Comparison of ENCODE assay signal across 8 cellular contexts in the genomic region with DNA sequence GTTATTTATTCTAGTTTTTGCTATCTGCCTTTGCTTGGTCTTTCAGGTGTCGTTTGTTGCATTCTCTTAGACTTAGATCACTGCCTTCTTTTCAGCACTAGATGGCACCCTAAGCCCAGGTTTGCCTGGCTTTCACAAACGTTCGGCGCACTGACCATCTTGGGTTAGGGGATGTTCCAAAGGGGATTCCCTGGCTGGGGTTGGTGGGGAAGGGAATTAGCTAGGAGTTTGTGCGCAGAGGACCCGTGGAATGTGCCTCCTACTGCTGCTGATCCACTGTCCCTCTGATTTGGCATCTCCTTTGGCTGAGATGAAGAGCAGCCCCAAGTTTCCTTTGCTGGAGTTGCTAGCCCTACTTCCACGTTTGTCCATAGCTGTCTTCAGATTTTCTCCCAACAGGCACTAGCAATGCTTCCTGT. TPM values are rescaled to one million over a fixed set of nuclear protein-coding genes. Genes with fewer than 3 reads are reported as not detected.
A peak's percentile ranks its signal among the peaks of the same experiment; 100 is the strongest.
DNase-seq lines count a peak whose midpoint lies in the region; ATAC-seq, FAIRE-seq and TF ChIP-seq lines count a peak whose summit lies in the region.

No MANE protein-coding gene starts in this region.

- SMC1A ChIA-PET in GM12878 (lab: Charles Lee; ENCODE audit: uncharacterized antibody, unreplicated experiment): interaction anchor here (0.7 to 3.5 kb wide), 28 partner anchors 9 to 493 kb away, joined by 3 to 45 read pairs (median 4); no protein-coding TSS in a partner anchor

- CTCF ChIA-PET in SK-N-SH (lab: Yijun Ruan, JAX) (interaction anchor here (0.8 to 3.8 kb wide), 23 partner anchors 8 to 349 kb away, joined by 3 to 26 read pairs (median 4); no protein-coding TSS in a partner anchor), GM12878 (lab: Yijun Ruan, JAX) (interaction anchor here (0.6 to 4.4 kb wide), 32 partner anchors 9 to 598 kb away, joined by 3 to 63 read pairs (median 5); no protein-coding TSS in a partner anchor)

- no peaks in the 10 kb centered on the region for H4K20me1 ChIP-seq in SK-N-SH (ENCODE audit: insufficient read depth)
- no peaks in the 10 kb centered on the region for H4K20me1 ChIP-seq in GM12878 (ENCODE audit: control insufficient read depth, insufficient read depth)

- in situ Hi-C loops in GM12878 (cut with MboI): no loop called here

- TF ChIP-seq CTCF in GM20000 (IDR thresholded peaks at IDR 0.05; ENCODE audit: extremely low read depth, missing control alignments) (peak; percentile 75), SK-N-SH (IDR thresholded peaks at IDR 0.05) (peak; percentile 63), GM12878 (IDR thresholded peaks at IDR 0.05 in 2 of 3, conservative IDR thresholded peaks at IDR 0.05 in 1 of 3; ENCODE audit: control insufficient read depth in 2 of 3, extremely low read depth in 1 of 3, insufficient read depth in 1 of 3, low read depth in 3 of 3, low read length in 3 of 3) (peak; percentile 79 to 87 (median 82))

- BruUV-seq in GM12878 (replicated peaks; lab: Mats Ljungman, UMichigan): no TSS peak

- H3K9me2 ChIP-seq in SK-N-SH: no peaks in the 10 kb centered on the region

- H3K27me3 ChIP-seq in SK-N-SH (ENCODE audit: insufficient read depth): no peaks in the 10 kb centered on the region
- H3K27me3 ChIP-seq in GM12878 (replicated peaks in 1 of 2; ENCODE audit: control insufficient read depth in 2 of 2, insufficient read depth in 2 of 2, low read length in 1 of 2): no peaks in the 10 kb centered on the region

- intact Hi-C loops in GM12878 (cut with micrococcal nuclease; ENCODE audit: unreplicated experiment): loop anchor here (1.0 to 5.0 kb wide), 4 partner anchors 30 to 560 kb away; no protein-coding TSS in a partner anchor

- H3K9me3 ChIP-seq in SK-N-SH (peaks cover 12% of the 10 kb centered on the region; the same call in 1 of the 2 replicates), GM12878 (replicated peaks; ENCODE audit: control insufficient read depth, insufficient read depth, low read length) (peaks cover 8% of the 10 kb centered on the region; the same call in 2 of the 3 replicates)

- H3K9ac ChIP-seq in SK-N-SH (no peak overlapping the region), GM12878 (ENCODE audit: control insufficient read depth, insufficient read depth, low read length) (no peak overlapping the region)

- POLR2A ChIA-PET in SK-N-SH (lab: Yijun Ruan, JAX): no interaction called here
- POLR2A ChIA-PET in GM12878 (lab: Charles Lee): no interaction called here

- H3K27ac ChIP-seq in SK-N-SH (ENCODE audit: low read depth in 2 of 2, low read length in 1 of 2): no peak overlapping the region
- no peak overlapping the region for H3K27ac ChIP-seq in GM12878 (ENCODE audit: control insufficient read depth, insufficient read depth)

- peak; percentile 88 for TF ChIP-seq RAD21 in SK-N-SH (IDR thresholded peaks at IDR 0.05; ENCODE audit: low read length)
- peak; percentile 80 for TF ChIP-seq RAD21 in GM12878 (IDR thresholded peaks at IDR 0.05; ENCODE audit: insufficient read depth, low read depth, low read length)

- DNase-seq in COR-L47 (lab: John Stamatoyannopoulos, UW) (peak; percentile 77), GM20000 (ENCODE audit: low spot score) (peak; percentile 24), LoVo (ENCODE audit: low spot score) (peak; percentile 62), SK-N-SH (peak; percentile 48), GM12878 (ENCODE audit: low read depth, low spot score) (peak; percentile 37), iPS-NIHi7 (ENCODE audit: extremely low spot score) (peak; percentile 82)
- peak; percentile 12 to 23 for DNase-seq in stimulated activated CD4-positive, alpha-beta T cell treated with anti-CD3 and anti-CD28 coated beads, Interleukin-2, amount 100 ng/mL, for 48 hours

- peaks cover 12% of the 10 kb centered on the region for H3F3A ChIP-seq in SK-N-SH (replicated peaks; ENCODE audit: insufficient read depth)

- ATAC-seq in GM12878: peak; percentile 93
- ATAC-seq in GM19452 (IDR thresholded peaks at IDR 0.05; ENCODE audit: unreplicated experiment): no peak

- no peak for TF ChIP-seq POLR2A in GM12878 (IDR thresholded peaks at IDR 0.05; ENCODE audit: low read depth, low read length)

- 55% methylated on average over 7 of the region's 7 CpGs for WGBS in SK-N-SH (ENCODE audit: low lambda C conversion rate)
- WGBS in GM12878 (ENCODE audit: insufficient coverage, insufficient replicate concordance, low lambda C conversion rate, missing lambda C conversion rate): 7% methylated on average over 7 of the region's 7 CpGs

- H3K4me1 ChIP-seq in SK-N-SH (ENCODE audit: control insufficient read depth in 1 of 2, insufficient read depth in 2 of 2, low read depth in 1 of 2, low read length in 1 of 2): no peaks in the 10 kb centered on the region
- H3K4me1 ChIP-seq in GM12878 (ENCODE audit: control insufficient read depth, insufficient read depth, low read length): no peaks in the 10 kb centered on the region

- RAD21 ChIA-PET in GM12878 (lab: Charles Lee; ENCODE audit: unreplicated experiment): interaction anchor here (0.6 to 4.1 kb wide), 9 partner anchors 30 to 278 kb away, joined by 3 to 22 read pairs (median 4); no protein-coding TSS in a partner anchor

- no peak overlapping the region; a peak in 1 of 4 replicates for H3K4me3 ChIP-seq in SK-N-SH (ENCODE audit: low read depth in 2 of 2, low read length in 1 of 2)
- no peak overlapping the region for H3K4me3 ChIP-seq in GM12878

- H2AFZ ChIP-seq in SK-N-SH (ENCODE audit: low read depth) (no peak overlapping the region), GM12878 (ENCODE audit: control insufficient read depth, low read depth, low read length) (peak overlapping the region; percentile 31; the same call in 1 of the 2 replicates)

- TF ChIP-seq EP300 in SK-N-SH (IDR thresholded peaks at IDR 0.05; ENCODE audit: borderline replicate concordance in 1 of 2, low read depth in 1 of 2, low read length in 1 of 2): no peak
- TF ChIP-seq EP300 in GM12878 (IDR thresholded peaks at IDR 0.05; ENCODE audit: borderline replicate concordance in 1 of 2, control insufficient read depth in 1 of 2, low read depth in 2 of 2, low read length in 2 of 2): no peak

- H3K36me3 ChIP-seq in SK-N-SH (replicated peaks in 1 of 2; ENCODE audit: control insufficient read depth in 1 of 2, insufficient read depth in 2 of 2, low read length in 1 of 2): peaks cover 0 to 58% of the 10 kb centered on the region in 2 experiments
- no peaks in the 10 kb centered on the region; a peak in 2 of 4 replicates for H3K36me3 ChIP-seq in GM12878 (ENCODE audit: control insufficient read depth in 2 of 2, insufficient read depth in 2 of 2, low read length in 1 of 2)

- peak; percentile 59 for FAIRE-seq in GM12878 (lab: Jason Lieb, UNC)

- no peak overlapping the region for H3K4me2 ChIP-seq in SK-N-SH
- H3K4me2 ChIP-seq in GM12878 (ENCODE audit: control insufficient read depth, insufficient read depth): peak overlapping the region; percentile 26; the same call in 1 of the 2 replicates

- peaks cover 9% of the 10 kb centered on the region; the same call in 1 of the 2 replicates for H3K79me2 ChIP-seq in SK-N-SH (ENCODE audit: insufficient read depth)
- peaks cover 1% of the 10 kb centered on the region; the same call in 1 of the 2 replicates for H3K79me2 ChIP-seq in GM12878 (ENCODE audit: control insufficient read depth, insufficient read depth, low read length)

TF ChIP-seq in SK-N-SH, 30 proteins besides CTCF, POLR2A, EP300 and RAD21:
- TF ChIP-seq NFIC (IDR thresholded peaks at IDR 0.05; ENCODE audit: borderline replicate concordance) (no peak), RCOR1 (IDR thresholded peaks at IDR 0.05; ENCODE audit: low read length) (no peak), SMC3 (IDR thresholded peaks at IDR 0.05; ENCODE audit: low read depth, low read length) (peak; percentile 77)

TF ChIP-seq in GM12878, 131 proteins besides CTCF, POLR2A, EP300 and RAD21 (continues in another document):
- TF ChIP-seq SMC3 (IDR thresholded peaks at IDR 0.05; ENCODE audit: borderline replicate concordance, low read length) (peak; percentile 73), NRF1 (conservative IDR thresholded peaks at IDR 0.05; ENCODE audit: low read depth, low read length) (no peak), HCFC1 (IDR thresholded peaks at IDR 0.05; ENCODE audit: low read length) (0 out of 2 replicates have a peak, but pooled peaks have one; percentile 16), ZNF622 (IDR thresholded peaks at IDR 0.05) (no peak)

RNA-seq across cellular contexts. Expression of a gene that starts 33.9 kb away (rescaled TPM):
- polyA plus RNA-seq in SK-N-SH (2012; rRNA removed): 594 and 851 TPM in 2 replicates
- polyA plus RNA-seq in SK-N-SH (2012; cell fraction: cytosol; rRNA removed): 877 and 880 TPM in 2 replicates
- polyA plus RNA-seq in SK-N-SH (2012; cell fraction: nucleus; rRNA removed): 163 and 392 TPM in 2 replicates
- 31.9 TPM in 2 replicates for total RNA-seq in GM12878 (2013; cell fraction: nucleolus; rRNA removed)
- 3.1 and 3.2 TPM in 2 replicates for total RNA-seq in GM12878 (2014; rRNA removed)
- 4.7 and 5.6 TPM in 2 replicates for total RNA-seq in GM12878 (2014; rRNA removed; fragmentation: Illumina TruSeq; extraction: Trizol)
- 3.9 and 4.2 TPM in 2 replicates for total RNA-seq in GM12878 (2021)
- 3.5 TPM for polyA plus RNA-seq in GM12878 (2011; ENCODE audit: low read depth)
- polyA plus RNA-seq in GM12878 (2011; rRNA removed): 78.9 and 107 TPM in 2 replicates
- polyA plus RNA-seq in GM12878 (2011; cell fraction: cytosol; rRNA removed): 26.2 and 38.0 TPM in 2 replicates
- polyA plus RNA-seq in GM12878 (2011; cell fraction: nucleus; rRNA removed): 34.0 and 45.8 TPM in 2 replicates
- polyA plus RNA-seq in GM12878 (2012): 6.6 and 7.0 TPM in 2 replicates
- polyA plus RNA-seq in GM12878 (2014; fragmentation: Illumina TruSeq; extraction: Trizol): 4.4 and 7.7 TPM in 2 replicates
- polyA plus RNA-seq in GM12878 (2014; fragmentation: Nextera tagmentation; extraction: Ambion mirVana): 1 to 10 TPM; 4.9 to 6.7 TPM
- 4.5 and 4.6 TPM in 2 replicates for polyA plus RNA-seq in GM12878 (2014; rRNA removed)
- 10 to 100 TPM in 1 of 2 experiments, 1 to 10 TPM in 1; 8.9 to 11.2 TPM for polyA plus RNA-seq in GM12878 (2016; fragmentation: Nextera tagmentation; extraction: Ambion mirVana)
- 27.6 and 43.3 TPM in 2 replicates for polyA minus RNA-seq in GM12878 (2011; rRNA and poly(A)+ RNA removed)
- 4.8 and 14.1 TPM in 2 replicates for polyA minus RNA-seq in GM12878 (2011; cell fraction: cytosol; rRNA and poly(A)+ RNA removed)
- polyA minus RNA-seq in GM12878 (2011; cell fraction: nucleus; rRNA and poly(A)+ RNA removed): 23.6 and 25.4 TPM in 2 replicates

Comparison
In these comparisons a context has a peak if more than half of its experiments do, and no peak if none do; other contexts are left out.
1. DNase-seq: peak in every context shown above with its lines; median percentile 82 in iPS-NIHi7; 77 in COR-L47; 62 in LoVo; 48 in SK-N-SH; 37 in GM12878; 24 in GM20000; 18 in stimulated activated CD4-positive, alpha-beta T cell treated with anti-CD3 and anti-CD28 coated beads, Interleukin-2, amount 100 ng/mL, for 48 hours.